1 cellular context compared by ENCODE assay signal in the genomic region with DNA sequence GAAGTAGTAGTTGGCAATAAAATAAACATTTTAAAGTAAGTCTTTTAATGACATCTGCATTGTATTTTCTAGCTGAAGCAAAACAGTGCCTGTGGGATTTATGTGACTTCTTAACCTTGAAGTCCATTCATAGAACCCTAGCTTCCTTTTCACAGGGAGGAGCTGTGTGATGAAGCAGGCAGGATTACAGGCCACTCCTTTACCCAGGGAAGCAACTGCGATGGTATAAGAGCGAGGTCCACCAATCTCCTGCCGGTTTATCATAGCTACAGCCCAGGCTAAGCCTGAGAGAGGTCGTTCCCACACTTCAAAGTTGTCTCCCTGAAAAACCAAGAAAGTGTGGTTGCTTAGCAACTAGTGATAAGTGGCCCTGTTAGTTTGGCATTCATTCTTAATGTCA.
TF ChIP-seq lines count a peak whose summit lies in the region.

No MANE protein-coding gene starts in this region.

TF ChIP-seq in HepG2, 621 proteins besides CTCF, POLR2A, EP300 and RAD21:
- TF ChIP-seq PAF1 (CRISPR knock-in tag; IDR thresholded peaks at IDR 0.05): no peak
- TF ChIP-seq, protein P1, sequence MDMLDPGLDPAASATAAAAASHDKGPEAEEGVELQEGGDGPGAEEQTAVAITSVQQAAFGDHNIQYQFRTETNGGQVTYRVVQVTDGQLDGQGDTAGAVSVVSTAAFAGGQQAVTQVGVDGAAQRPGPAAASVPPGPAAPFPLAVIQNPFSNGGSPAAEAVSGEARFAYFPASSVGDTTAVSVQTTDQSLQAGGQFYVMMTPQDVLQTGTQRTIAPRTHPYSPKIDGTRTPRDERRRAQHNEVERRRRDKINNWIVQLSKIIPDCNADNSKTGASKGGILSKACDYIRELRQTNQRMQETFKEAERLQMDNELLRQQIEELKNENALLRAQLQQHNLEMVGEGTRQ (IDR thresholded peaks at IDR 0.05; ENCODE audit: low read depth, low read length): no peak
- TF ChIP-seq, protein P1 (CRISPR knock-in tag; IDR thresholded peaks at IDR 0.05; ENCODE audit: borderline replicate concordance): no peak
- TF ChIP-seq RELA (CRISPR knock-in tag; IDR thresholded peaks at IDR 0.05): no peak
- TF ChIP-seq TRIM24 (CRISPR knock-in tag; IDR thresholded peaks at IDR 0.05): no peak
- no peak for TF ChIP-seq ZNF644 (CRISPR knock-in tag; IDR thresholded peaks at IDR 0.05; ENCODE audit: low read depth)
- TF ChIP-seq ZSCAN20 (CRISPR knock-in tag; IDR thresholded peaks at IDR 0.05; ENCODE audit: borderline replicate concordance): no peak
TF ChIP-seq in HepG2: peak in this region for 0.
